Comparison of ENCODE assay signal across 22 cellular contexts in the genomic region with DNA sequence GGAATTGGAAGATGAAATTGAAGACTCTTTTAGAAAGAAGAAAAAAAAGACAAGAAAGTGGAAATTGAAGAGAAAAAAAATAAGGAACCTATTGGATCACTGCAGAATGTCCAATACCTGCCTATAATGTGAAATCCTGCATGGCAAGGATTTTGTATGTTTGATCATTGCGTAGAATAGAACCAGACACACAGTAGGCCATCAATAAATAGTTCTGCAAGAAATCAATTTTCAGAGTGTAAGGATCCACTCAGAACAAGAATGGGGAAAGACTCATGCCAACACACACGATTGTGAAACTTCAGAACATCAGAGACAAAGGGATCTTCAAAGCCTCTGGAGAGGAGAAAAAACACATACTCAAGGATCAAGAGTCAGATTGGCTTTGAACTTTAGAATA.
"Had no signal": no experiment of that assay in that cellular context is flagged by ENCODE, and none has a peak within 500 bp of the region (broad histone marks: within the 10 kb centered on the region; RNA-seq: fewer than 3 reads in every experiment).

No MANE protein-coding gene starts in this region.

- ATAC-seq: natural killer cell; psoas muscle; right cardiac atrium; sciatic nerve; stimulated activated memory B cell treated with anti-CD40 and anti-IgM and Interleukin-4, amounts not matched to agents 10 μg/mL and 1 μg/mL and 100 μg/mL, for 72 hours; stimulated activated naive CD8-positive, alpha-beta T cell treated with anti-CD3 and anti-CD28 coated beads, Interleukin-15, amount 100 ng/mL, for 72 hours; stimulated activated naive CD8-positive, alpha-beta T cell treated with anti-CD3 and anti-CD28 coated beads, Interleukin-15, Interleukin-2, amounts not matched to agents 100 U/mL and 50 U/mL, for 24 hours; upper lobe of right lung had no signal

- DNase-seq: natural killer cell; occipital lobe; ovary; posterior cingulate gyrus; psoas muscle; right cardiac atrium; spleen; stimulated activated CD4-positive, alpha-beta T cell treated with anti-CD3 and anti-CD28 coated beads, Interleukin-12 subunit alpha, Interleukin-12 subunit beta, amount 100 ng/mL, for 4 hours; stimulated activated CD4-positive, alpha-beta T cell treated with anti-CD3 and anti-CD28 coated beads, Interleukin-1b, Interleukin-23, amount 100 ng/mL, for 48 hours; stimulated activated CD4-positive, alpha-beta T cell treated with anti-CD3 and anti-CD28 coated beads, Interleukin-4, amount 100 ng/mL, for 1 hour; stimulated activated CD4-positive, alpha-beta T cell treated with anti-CD3 and anti-CD28 coated beads, Interleukin-4, amount 100 ng/mL, for 4 hours; stimulated activated CD8-positive, alpha-beta memory T cell treated with anti-CD3 and anti-CD28 coated beads, Interleukin-4, amount 100 ng/mL, for 48 hours; stimulated activated naive CD4-positive, alpha-beta T cell; stimulated activated naive CD8-positive, alpha-beta T cell treated with anti-CD3 and anti-CD28 coated beads, Interleukin-15, amount 100 ng/mL, for 72 hours; stimulated activated naive CD8-positive, alpha-beta T cell treated with anti-CD3 and anti-CD28 coated beads, Interleukin-15, Interleukin-2, amounts not matched to agents 100 U/mL and 50 U/mL, for 24 hours; substantia nigra; testis; tibial artery; transverse colon; upper lobe of right lung had no signal
